ENCODE assay signal across 13 cellular contexts in the genomic region with DNA sequence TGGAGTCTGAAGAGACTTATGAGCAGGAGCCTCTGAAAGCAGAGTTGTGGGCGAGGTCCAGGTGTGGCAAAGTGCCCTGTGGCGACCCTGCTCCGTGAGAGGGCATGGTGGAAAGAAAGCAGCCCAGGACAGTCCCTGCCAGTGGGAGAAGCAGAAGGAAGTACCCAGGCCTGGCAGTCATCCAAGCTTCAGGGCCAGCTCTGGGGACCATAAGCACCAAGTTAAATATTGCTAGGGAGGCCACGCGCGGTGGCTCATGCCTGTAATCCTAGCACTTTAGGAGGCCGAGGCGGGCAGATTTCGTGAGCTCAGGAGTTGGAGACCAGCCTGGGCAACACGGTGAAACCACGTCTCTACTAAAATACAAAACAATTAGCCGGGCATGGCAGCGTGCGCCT. TPM values are rescaled to one million over a fixed set of nuclear protein-coding genes. Genes with fewer than 3 reads are reported as not detected.
A peak's percentile ranks its signal among the peaks of the same experiment; 100 is the strongest.
DNase-seq lines count a peak whose midpoint lies in the region; ATAC-seq, FAIRE-seq and TF ChIP-seq lines count a peak whose summit lies in the region.
"Had no signal": no experiment of that assay in that cellular context is flagged by ENCODE, and none has a peak within 500 bp of the region (broad histone marks: within the 10 kb centered on the region; RNA-seq: fewer than 3 reads in every experiment).

No MANE protein-coding gene starts in this region.

- H3K9ac ChIP-seq in HepG2 (ENCODE audit: insufficient read depth, low read depth, low read length), result peak overlapping the region; percentile 52

- TF ChIP-seq RAD21 in A549 (conservative IDR thresholded peaks at IDR 0.05 in 1 of 2, IDR thresholded peaks at IDR 0.05 in 1 of 2) (no peak), HepG2 (CRISPR knock-in tag; IDR thresholded peaks at IDR 0.05) (no peak)

- 59% methylated on average over 14 of the region's 14 CpGs for WGBS in A549 (ENCODE audit: missing lambda C conversion rate)
- WGBS in HepG2 (ENCODE audit: low lambda C conversion rate), result 0% methylated on average over 8 of the region's 14 CpGs

- intact Hi-C loops in HepG2 (cut with micrococcal nuclease; ENCODE audit: unreplicated experiment), result no loop called here

- no peak for TF ChIP-seq EP300 in A549 (IDR thresholded peaks at IDR 0.05)
- no peak for TF ChIP-seq EP300 in HepG2 (IDR thresholded peaks at IDR 0.05; ENCODE audit: low read depth in 2 of 2, low read length in 2 of 2)
- no peak for TF ChIP-seq EP300 in HepG2 (CRISPR knock-in tag; IDR thresholded peaks at IDR 0.05; ENCODE audit: borderline replicate concordance)

- H3K4me2 ChIP-seq in A549 (peak overlapping the region; percentile 29), HepG2 (ENCODE audit: low read depth, low read length) (peak overlapping the region; percentile 75)

- no peak overlapping the region for H3K4me3 ChIP-seq in A549
- peak overlapping the region; percentile 14 to 64 (median 35) for H3K4me3 ChIP-seq in HepG2 (replicated peaks in 1 of 3; ENCODE audit: insufficient read depth in 1 of 3, low read depth in 2 of 3, low read length in 3 of 3)
- H3K4me3 ChIP-seq: heart right ventricle, thoracic aorta had no signal

- no TSS peak for BruUV-seq in HepG2 (replicated peaks; lab: Mats Ljungman, UMichigan)

- TF ChIP-seq POLR2A in A549 (IDR thresholded peaks at IDR 0.05; ENCODE audit: low read length) (no peak), HepG2 (IDR thresholded peaks at IDR 0.05; ENCODE audit: insufficient read depth in 1 of 2, low read depth in 2 of 2, low read length in 2 of 2) (peak; percentile 11 to 27; a peak in 2 of 4 replicates), GM18505 (IDR thresholded peaks at IDR 0.05; ENCODE audit: borderline replicate concordance, extremely low read depth, insufficient read depth, insufficient read length) (no peak)

- POLR2A ChIA-PET in A549 (lab: Yijun Ruan, JAX) (interaction anchor here (0.7 to 1.8 kb wide), 2 partner anchors 31 to 148 kb away, joined by 4 read pairs; partner anchors contain the start of gene SLC16A13), HepG2 (lab: Yijun Ruan, JAX) (interaction anchor here (0.8 to 4.0 kb wide), 16 partner anchors 9 to 148 kb away, joined by 3 to 24 read pairs (median 5); partner anchors contain the start of genes ACADVL, ASGR2, DLG4 and GABARAP)

- DNase-seq in A549 (ENCODE audit: low read depth in 1 of 2, low spot score in 1 of 2), result peak in 1 of 2 experiments; percentile 51
- peak; percentile 37 for DNase-seq in CD1c-positive myeloid dendritic cell (ENCODE audit: extremely low spot score)
- DNase-seq in SW480 (ENCODE audit: low spot score), result peak; percentile 29
- peak; percentile 84 for DNase-seq in HepG2 (ENCODE audit: low spot score)
- DNase-seq in activated CD4-positive, CD25-positive, alpha-beta regulatory T cell treated with anti-CD3 and anti-CD28 coated beads, Interleukin-2, amount 50 U/mL, for 72 hours, result no peak
- DNase-seq in NCI-H1048 (lab: John Stamatoyannopoulos, UW), result no peak
- no peak for DNase-seq in SKM-1 (lab: John Stamatoyannopoulos, UW; ENCODE audit: unreplicated experiment)
- DNase-seq: activated CD4-positive, alpha-beta T cell treated with anti-CD3 and anti-CD28 coated beads for 1 hour; CD8-positive, alpha-beta memory T cell; heart right ventricle had no signal

- H2AFZ ChIP-seq in HepG2 (ENCODE audit: low read length), result no peak overlapping the region

- no peaks in the 10 kb centered on the region for H3K9me3 ChIP-seq in A549
- H3K9me3 ChIP-seq in HepG2 (ENCODE audit: low read length), result no peaks in the 10 kb centered on the region
- H3K9me3 ChIP-seq: heart right ventricle, thoracic aorta had no signal

- no peak for TF ChIP-seq CTCF in A549 (IDR thresholded peaks at IDR 0.05)
- no peak for TF ChIP-seq CTCF in HepG2 (CRISPR knock-in tag; IDR thresholded peaks at IDR 0.05)

- ATAC-seq in A549 (peak; percentile 21 to 30; a peak in 3 of 6 replicates), HepG2 (peak; percentile 65), GM18505 (IDR thresholded peaks at IDR 0.05; ENCODE audit: unreplicated experiment) (no peak)

- no peaks in the 10 kb centered on the region; a peak in 1 of 5 replicates for H3K27me3 ChIP-seq in HepG2 (ENCODE audit: control insufficient read depth in 1 of 2, insufficient read depth in 2 of 2, low read length in 2 of 2)

- H3K4me1 ChIP-seq in A549 (peaks cover 17% of the 10 kb centered on the region), HepG2 (ENCODE audit: insufficient read depth, low read length) (peaks cover 69% of the 10 kb centered on the region)

- FAIRE-seq in A549 (lab: Jason Lieb, UNC) (no peak), HepG2 (lab: Jason Lieb, UNC) (peak; percentile 58)
- FAIRE-seq: endometrium had no signal

- no peaks in the 10 kb centered on the region for H4K20me1 ChIP-seq in HepG2 (ENCODE audit: insufficient read depth, low read length)

- H3K27ac ChIP-seq in A549, result peak overlapping the region in 1 of 2 experiments; percentile 47; a peak in 3 of 6 replicates
- H3K27ac ChIP-seq in HepG2 (ENCODE audit: extremely low read length, insufficient read depth, low read length), result peak overlapping the region; percentile 60
- H3K27ac ChIP-seq: heart right ventricle, thoracic aorta had no signal

- CTCF ChIA-PET in A549 (lab: Yijun Ruan, JAX), result interaction anchor here (0.6 to 10.7 kb wide), 7 partner anchors 6 to 207 kb away, joined by 3 to 314 read pairs (median 8); partner anchors contain the start of gene SLC16A11
- CTCF ChIA-PET in HepG2 (lab: Yijun Ruan, JAX; ENCODE audit: low intra/inter-chr PET ratio, low total read pairs), result no interaction called here

- H3K36me3 ChIP-seq in HepG2 (replicated peaks in 1 of 2; ENCODE audit: control insufficient read depth in 1 of 2, insufficient read depth in 2 of 2, low read length in 2 of 2), result no peaks in the 10 kb centered on the region
- H3K36me3 ChIP-seq: heart right ventricle, thoracic aorta had no signal

- in situ Hi-C loops in HepG2 (cut with HindIII; ENCODE audit: extremely low pct_ligation_motif_present, low pct_unique_long_range_greater_than_20kb), result no loop called here

- H3K79me2 ChIP-seq in HepG2 (ENCODE audit: insufficient read depth, low read length), result peaks cover under 1% of the 10 kb centered on the region

RNA-seq across cellular contexts. Expression of gene ASGR1, which starts 4.9 kb away (rescaled TPM):
- polyA plus RNA-seq in A549 (2011; rRNA removed) (2.6 and 3.4 TPM in 2 replicates), A549 (2017; fragmentation: RNase III; extraction: RNeasy Plus Mini Kit Qiagen cat#74134 plus additional on column Dnase treatment) (1.0 to 1.6 TPM (median 1.6 TPM) in 3 replicates), HepG2 (2011; rRNA removed) (796 and 885 TPM in 2 replicates)
- 1.2 and 1.6 TPM in 2 replicates for polyA plus RNA-seq in A549 (2012; cell fraction: cytosol; rRNA removed)
- 6.4 and 7.0 TPM in 2 replicates for polyA plus RNA-seq in A549 (2012; cell fraction: nucleus; rRNA removed)
- 2.1 TPM in 2 replicates for polyA minus RNA-seq in A549 (2011; rRNA and poly(A)+ RNA removed)
- total RNA-seq in HepG2 (2016; rRNA removed; fragmentation: Illumina TruSeq; extraction: Trizol), result 156 and 353 TPM in 2 replicates
- 114 and 140 TPM in 2 replicates for total RNA-seq in HepG2 (2016; cell fraction: cytosol; rRNA removed; fragmentation: Illumina TruSeq; extraction: Trizol; ENCODE audit: low read depth)
- 143 and 370 TPM in 2 replicates for total RNA-seq in HepG2 (2016; cell fraction: insoluble cytoplasmic fraction; rRNA removed; fragmentation: Illumina TruSeq; extraction: Trizol)
- 141 and 170 TPM in 2 replicates for total RNA-seq in HepG2 (2016; cell fraction: membrane; rRNA removed; fragmentation: Illumina TruSeq; extraction: Trizol)
- total RNA-seq in HepG2 (2016; cell fraction: nucleus; rRNA removed; fragmentation: Illumina TruSeq; extraction: Trizol), result 259 and 311 TPM in 2 replicates
- polyA plus RNA-seq in HepG2 (2011; cell fraction: cytosol; rRNA removed), result 756 and 1,094 TPM in 2 replicates
- 1,952 and 2,162 TPM in 2 replicates for polyA plus RNA-seq in HepG2 (2011; cell fraction: nucleus; rRNA removed)
- polyA plus RNA-seq in HepG2 (2012), result 455 and 483 TPM in 2 replicates
- 105 and 129 TPM in 2 replicates for polyA plus RNA-seq in HepG2 (2016; cell fraction: cytosol; fragmentation: Illumina TruSeq; extraction: Trizol; ENCODE audit: low read depth)
- polyA plus RNA-seq in HepG2 (2016; cell fraction: insoluble cytoplasmic fraction; fragmentation: Illumina TruSeq; extraction: Trizol; ENCODE audit: low read depth), result 167 and 180 TPM in 2 replicates
- polyA plus RNA-seq in HepG2 (2016; cell fraction: membrane; fragmentation: Illumina TruSeq; extraction: Trizol; ENCODE audit: low read depth), result 121 and 143 TPM in 2 replicates
- 760 and 778 TPM in 2 replicates for polyA plus RNA-seq in HepG2 (2016; cell fraction: nucleus; fragmentation: Illumina TruSeq; extraction: Trizol; ENCODE audit: insufficient read depth, low read depth)
- polyA minus RNA-seq in HepG2 (2011; rRNA and poly(A)+ RNA removed; ENCODE audit: low replicate concordance), result 0.19 and 386 TPM in 2 replicates
- 254 and 269 TPM in 2 replicates for polyA minus RNA-seq in HepG2 (2011; cell fraction: cytosol; rRNA and poly(A)+ RNA removed)
- 141 and 153 TPM in 2 replicates for polyA minus RNA-seq in HepG2 (2011; cell fraction: nucleus; rRNA and poly(A)+ RNA removed)
- polyA plus RNA-seq: CD8-positive, alpha-beta memory T cell had no signal

RNA-seq across cellular contexts. Expression of gene DLG4, which starts 35.5 kb away (rescaled TPM):
- 8.3 and 9.2 TPM in 2 replicates for polyA plus RNA-seq in A549 (2011; rRNA removed)
- 10.9 and 12.1 TPM in 2 replicates for polyA plus RNA-seq in A549 (2012; cell fraction: cytosol; rRNA removed)
- polyA plus RNA-seq in A549 (2012; cell fraction: nucleus; rRNA removed), result 29.1 and 29.3 TPM in 2 replicates
- polyA plus RNA-seq in A549 (2017; fragmentation: RNase III; extraction: RNeasy Plus Mini Kit Qiagen cat#74134 plus additional on column Dnase treatment), result 16.1 to 22.6 TPM (median 21.3 TPM) in 3 replicates
- 10.5 and 12.4 TPM in 2 replicates for polyA minus RNA-seq in A549 (2011; rRNA and poly(A)+ RNA removed)
- total RNA-seq in HepG2 (2016; rRNA removed; fragmentation: Illumina TruSeq; extraction: Trizol), result 0.25 and 0.71 TPM in 2 replicates
- under 0.01 TPM in 1 of 2 replicates, not detected in the other for total RNA-seq in HepG2 (2016; cell fraction: cytosol; rRNA removed; fragmentation: Illumina TruSeq; extraction: Trizol; ENCODE audit: low read depth)
- 0.40 and 0.69 TPM in 2 replicates for total RNA-seq in HepG2 (2016; cell fraction: insoluble cytoplasmic fraction; rRNA removed; fragmentation: Illumina TruSeq; extraction: Trizol)
- 0.40 and 0.52 TPM in 2 replicates for total RNA-seq in HepG2 (2016; cell fraction: membrane; rRNA removed; fragmentation: Illumina TruSeq; extraction: Trizol)
- 1.3 and 1.6 TPM in 2 replicates for total RNA-seq in HepG2 (2016; cell fraction: nucleus; rRNA removed; fragmentation: Illumina TruSeq; extraction: Trizol)
- 3.9 and 4.3 TPM in 2 replicates for polyA plus RNA-seq in HepG2 (2011; rRNA removed)
- 1.1 and 2.0 TPM in 2 replicates for polyA plus RNA-seq in HepG2 (2011; cell fraction: cytosol; rRNA removed)
- 22.1 and 26.3 TPM in 2 replicates for polyA plus RNA-seq in HepG2 (2011; cell fraction: nucleus; rRNA removed)
- polyA plus RNA-seq in HepG2 (2012), result 3.7 and 4.4 TPM in 2 replicates
- 0.18 and 0.33 TPM in 2 replicates for polyA plus RNA-seq in HepG2 (2016; cell fraction: cytosol; fragmentation: Illumina TruSeq; extraction: Trizol; ENCODE audit: low read depth)
- 0.32 and 0.49 TPM in 2 replicates for polyA plus RNA-seq in HepG2 (2016; cell fraction: insoluble cytoplasmic fraction; fragmentation: Illumina TruSeq; extraction: Trizol; ENCODE audit: low read depth)
- 0.53 and 0.70 TPM in 2 replicates for polyA plus RNA-seq in HepG2 (2016; cell fraction: membrane; fragmentation: Illumina TruSeq; extraction: Trizol; ENCODE audit: low read depth)
- 2.4 and 4.5 TPM in 2 replicates for polyA plus RNA-seq in HepG2 (2016; cell fraction: nucleus; fragmentation: Illumina TruSeq; extraction: Trizol; ENCODE audit: insufficient read depth, low read depth)
- 3.3 and 3.4 TPM in 2 replicates for polyA minus RNA-seq in HepG2 (2011; rRNA and poly(A)+ RNA removed; ENCODE audit: low replicate concordance)
- polyA minus RNA-seq in HepG2 (2011; cell fraction: cytosol; rRNA and poly(A)+ RNA removed), result 2.1 and 2.4 TPM in 2 replicates
- 4.0 and 4.2 TPM in 2 replicates for polyA minus RNA-seq in HepG2 (2011; cell fraction: nucleus; rRNA and poly(A)+ RNA removed)

RNA-seq across cellular contexts. Expression of gene ACADVL, which starts 35.6 kb away (rescaled TPM):
- polyA plus RNA-seq in A549 (2011; rRNA removed), result 238 and 288 TPM in 2 replicates
- 382 and 426 TPM in 2 replicates for polyA plus RNA-seq in A549 (2012; cell fraction: cytosol; rRNA removed)
- 3,030 and 3,491 TPM in 2 replicates for polyA plus RNA-seq in A549 (2012; cell fraction: nucleus; rRNA removed)
- polyA plus RNA-seq in A549 (2017; fragmentation: RNase III; extraction: RNeasy Plus Mini Kit Qiagen cat#74134 plus additional on column Dnase treatment), result 392 to 429 TPM (median 425 TPM) in 3 replicates
- 239 and 248 TPM in 2 replicates for polyA minus RNA-seq in A549 (2011; rRNA and poly(A)+ RNA removed)
- total RNA-seq in HepG2 (2016; rRNA removed; fragmentation: Illumina TruSeq; extraction: Trizol), result 106 and 219 TPM in 2 replicates
- 29.7 and 32.3 TPM in 2 replicates for total RNA-seq in HepG2 (2016; cell fraction: cytosol; rRNA removed; fragmentation: Illumina TruSeq; extraction: Trizol; ENCODE audit: low read depth)
- total RNA-seq in HepG2 (2016; cell fraction: insoluble cytoplasmic fraction; rRNA removed; fragmentation: Illumina TruSeq; extraction: Trizol), result 112 and 237 TPM in 2 replicates
- 44.6 and 53.4 TPM in 2 replicates for total RNA-seq in HepG2 (2016; cell fraction: membrane; rRNA removed; fragmentation: Illumina TruSeq; extraction: Trizol)
- total RNA-seq in HepG2 (2016; cell fraction: nucleus; rRNA removed; fragmentation: Illumina TruSeq; extraction: Trizol), result 207 and 230 TPM in 2 replicates
- polyA plus RNA-seq in HepG2 (2011; rRNA removed), result 412 and 521 TPM in 2 replicates
- polyA plus RNA-seq in HepG2 (2011; cell fraction: cytosol; rRNA removed), result 135 and 196 TPM in 2 replicates
- polyA plus RNA-seq in HepG2 (2011; cell fraction: nucleus; rRNA removed), result 5,199 and 5,548 TPM in 2 replicates
- polyA plus RNA-seq in HepG2 (2012), result 315 and 441 TPM in 2 replicates
- polyA plus RNA-seq in HepG2 (2016; cell fraction: cytosol; fragmentation: Illumina TruSeq; extraction: Trizol; ENCODE audit: low read depth), result 17.9 and 19.9 TPM in 2 replicates
- polyA plus RNA-seq in HepG2 (2016; cell fraction: insoluble cytoplasmic fraction; fragmentation: Illumina TruSeq; extraction: Trizol; ENCODE audit: low read depth), result 93.8 and 107 TPM in 2 replicates
- polyA plus RNA-seq in HepG2 (2016; cell fraction: membrane; fragmentation: Illumina TruSeq; extraction: Trizol; ENCODE audit: low read depth), result 31.9 and 34.8 TPM in 2 replicates
- polyA plus RNA-seq in HepG2 (2016; cell fraction: nucleus; fragmentation: Illumina TruSeq; extraction: Trizol; ENCODE audit: insufficient read depth, low read depth), result 578 and 583 TPM in 2 replicates
- polyA minus RNA-seq in HepG2 (2011; rRNA and poly(A)+ RNA removed; ENCODE audit: low replicate concordance), result 253 and 530 TPM in 2 replicates
- 79.8 and 87.7 TPM in 2 replicates for polyA minus RNA-seq in HepG2 (2011; cell fraction: cytosol; rRNA and poly(A)+ RNA removed)
- 354 and 373 TPM in 2 replicates for polyA minus RNA-seq in HepG2 (2011; cell fraction: nucleus; rRNA and poly(A)+ RNA removed)

RNA-seq across cellular contexts. Expression of gene DVL2, which starts 50.2 kb away (rescaled TPM):
- polyA plus RNA-seq in A549 (2011; rRNA removed) (5.7 and 9.6 TPM in 2 replicates), A549 (2017; fragmentation: RNase III; extraction: RNeasy Plus Mini Kit Qiagen cat#74134 plus additional on column Dnase treatment) (30.7 to 40.4 TPM (median 37.7 TPM) in 3 replicates), HepG2 (2011; rRNA removed) (5.7 and 7.0 TPM in 2 replicates)
- 6.5 and 9.2 TPM in 2 replicates for polyA plus RNA-seq in A549 (2012; cell fraction: cytosol; rRNA removed)
- 13.8 and 22.3 TPM in 2 replicates for polyA plus RNA-seq in A549 (2012; cell fraction: nucleus; rRNA removed)
- polyA minus RNA-seq in A549 (2011; rRNA and poly(A)+ RNA removed), result 27.8 and 36.3 TPM in 2 replicates
- 27.2 and 38.2 TPM in 2 replicates for total RNA-seq in HepG2 (2016; rRNA removed; fragmentation: Illumina TruSeq; extraction: Trizol)
- total RNA-seq in HepG2 (2016; cell fraction: cytosol; rRNA removed; fragmentation: Illumina TruSeq; extraction: Trizol; ENCODE audit: low read depth), result 37.2 and 38.8 TPM in 2 replicates
- 22.7 and 41.3 TPM in 2 replicates for total RNA-seq in HepG2 (2016; cell fraction: insoluble cytoplasmic fraction; rRNA removed; fragmentation: Illumina TruSeq; extraction: Trizol)
- 32.1 and 32.7 TPM in 2 replicates for total RNA-seq in HepG2 (2016; cell fraction: membrane; rRNA removed; fragmentation: Illumina TruSeq; extraction: Trizol)
- total RNA-seq in HepG2 (2016; cell fraction: nucleus; rRNA removed; fragmentation: Illumina TruSeq; extraction: Trizol), result 38.1 and 39.7 TPM in 2 replicates
- 4.7 and 6.4 TPM in 2 replicates for polyA plus RNA-seq in HepG2 (2011; cell fraction: cytosol; rRNA removed)
- polyA plus RNA-seq in HepG2 (2011; cell fraction: nucleus; rRNA removed), result 29.2 and 36.2 TPM in 2 replicates
- 20.0 and 24.6 TPM in 2 replicates for polyA plus RNA-seq in HepG2 (2012)
- polyA plus RNA-seq in HepG2 (2016; cell fraction: cytosol; fragmentation: Illumina TruSeq; extraction: Trizol; ENCODE audit: low read depth), result 11.1 and 12.5 TPM in 2 replicates
- polyA plus RNA-seq in HepG2 (2016; cell fraction: insoluble cytoplasmic fraction; fragmentation: Illumina TruSeq; extraction: Trizol; ENCODE audit: low read depth), result 22.5 and 26.2 TPM in 2 replicates
- polyA plus RNA-seq in HepG2 (2016; cell fraction: membrane; fragmentation: Illumina TruSeq; extraction: Trizol; ENCODE audit: low read depth), result 18.3 and 21.6 TPM in 2 replicates
- 51.6 and 51.8 TPM in 2 replicates for polyA plus RNA-seq in HepG2 (2016; cell fraction: nucleus; fragmentation: Illumina TruSeq; extraction: Trizol; ENCODE audit: insufficient read depth, low read depth)
- polyA minus RNA-seq in HepG2 (2011; rRNA and poly(A)+ RNA removed; ENCODE audit: low replicate concordance), result 35.3 and 40.5 TPM in 2 replicates
- 10.3 and 10.8 TPM in 2 replicates for polyA minus RNA-seq in HepG2 (2011; cell fraction: cytosol; rRNA and poly(A)+ RNA removed)
- polyA minus RNA-seq in HepG2 (2011; cell fraction: nucleus; rRNA and poly(A)+ RNA removed), result 33.6 and 37.0 TPM in 2 replicates

RNA-seq across cellular contexts. Expression of gene PHF23, which starts 55.2 kb away (rescaled TPM):
- polyA plus RNA-seq in A549 (2011; rRNA removed), result 52.1 and 61.2 TPM in 2 replicates
- polyA plus RNA-seq in A549 (2012; cell fraction: cytosol; rRNA removed), result 43.2 and 48.2 TPM in 2 replicates
- 28.6 and 32.6 TPM in 2 replicates for polyA plus RNA-seq in A549 (2012; cell fraction: nucleus; rRNA removed)
- 70.9 to 80.2 TPM (median 79.1 TPM) in 3 replicates for polyA plus RNA-seq in A549 (2017; fragmentation: RNase III; extraction: RNeasy Plus Mini Kit Qiagen cat#74134 plus additional on column Dnase treatment)
- polyA minus RNA-seq in A549 (2011; rRNA and poly(A)+ RNA removed), result 66.5 and 74.4 TPM in 2 replicates
- 33.2 and 37.5 TPM in 2 replicates for total RNA-seq in HepG2 (2016; rRNA removed; fragmentation: Illumina TruSeq; extraction: Trizol)
- 10.5 and 10.6 TPM in 2 replicates for total RNA-seq in HepG2 (2016; cell fraction: cytosol; rRNA removed; fragmentation: Illumina TruSeq; extraction: Trizol; ENCODE audit: low read depth)
- 33.3 and 34.6 TPM in 2 replicates for total RNA-seq in HepG2 (2016; cell fraction: insoluble cytoplasmic fraction; rRNA removed; fragmentation: Illumina TruSeq; extraction: Trizol)
- 23.7 and 24.5 TPM in 2 replicates for total RNA-seq in HepG2 (2016; cell fraction: membrane; rRNA removed; fragmentation: Illumina TruSeq; extraction: Trizol)
- 13.4 and 18.2 TPM in 2 replicates for total RNA-seq in HepG2 (2016; cell fraction: nucleus; rRNA removed; fragmentation: Illumina TruSeq; extraction: Trizol)
- polyA plus RNA-seq in HepG2 (2011; rRNA removed), result 27.6 and 30.9 TPM in 2 replicates
- 19.6 and 22.8 TPM in 2 replicates for polyA plus RNA-seq in HepG2 (2011; cell fraction: cytosol; rRNA removed)
- 13.4 and 14.0 TPM in 2 replicates for polyA plus RNA-seq in HepG2 (2011; cell fraction: nucleus; rRNA removed)
- polyA plus RNA-seq in HepG2 (2012), result 18.6 and 20.8 TPM in 2 replicates
- 5.8 and 6.4 TPM in 2 replicates for polyA plus RNA-seq in HepG2 (2016; cell fraction: cytosol; fragmentation: Illumina TruSeq; extraction: Trizol; ENCODE audit: low read depth)
- 41.4 and 41.6 TPM in 2 replicates for polyA plus RNA-seq in HepG2 (2016; cell fraction: insoluble cytoplasmic fraction; fragmentation: Illumina TruSeq; extraction: Trizol; ENCODE audit: low read depth)
- 11.9 and 12.0 TPM in 2 replicates for polyA plus RNA-seq in HepG2 (2016; cell fraction: membrane; fragmentation: Illumina TruSeq; extraction: Trizol; ENCODE audit: low read depth)
- 31.1 and 36.5 TPM in 2 replicates for polyA plus RNA-seq in HepG2 (2016; cell fraction: nucleus; fragmentation: Illumina TruSeq; extraction: Trizol; ENCODE audit: insufficient read depth, low read depth)
- 20.5 and 70.5 TPM in 2 replicates for polyA minus RNA-seq in HepG2 (2011; rRNA and poly(A)+ RNA removed; ENCODE audit: low replicate concordance)
- polyA minus RNA-seq in HepG2 (2011; cell fraction: cytosol; rRNA and poly(A)+ RNA removed), result 13.2 and 14.7 TPM in 2 replicates
- 9.0 and 11.4 TPM in 2 replicates for polyA minus RNA-seq in HepG2 (2011; cell fraction: nucleus; rRNA and poly(A)+ RNA removed)

Comparison
In these comparisons a context has a peak if more than half of its experiments do, and no peak if none do; other contexts are left out.
1. DNase-seq: peak in CD1c-positive myeloid dendritic cell (single experiment), SW480 (single experiment) and HepG2 (single experiment); none in activated CD4-positive, CD25-positive, alpha-beta regulatory T cell treated with anti-CD3 and anti-CD28 coated beads, Interleukin-2, amount 50 U/mL, for 72 hours (single experiment), NCI-H1048 (single experiment) and SKM-1 (single experiment).
2. POLR2A ChIP-seq: peak in HepG2 (2 of 2); none in A549 (single experiment) and GM18505 (single experiment).
3. RNA of gene ASGR1, which starts 4.9 kb away (polyA plus RNA-seq): 105 to 2,162 TPM in HepG2; 1.0 to 7.0 TPM in A549; every median in the first group is over 10 times any median in the second.
4. Of the 38 proteins assayed by ChIP-seq in both HepG2 and A549: peak only in HepG2: HDAC2, MAX, MYC, PHF8, POLR2A and TP53; only in A549: none; in both: none; in neither: 31; mixed calls (peak in some experiments, not most) for 1.